Comparison of ENCODE assay signal across 24 cellular contexts in genomic region chr20:40997116-40997515, GRCh38. TPM values are rescaled to one million over a fixed set of nuclear protein-coding genes. Genes with fewer than 3 reads are reported as not detected.
DNase-seq lines count a peak whose midpoint lies in the region; ATAC-seq, FAIRE-seq and TF ChIP-seq lines count a peak whose summit lies in the region.
"Had no signal": no experiment of that assay in that cellular context is flagged by ENCODE, and none has a peak within 500 bp of the region (broad histone marks: within the 10 kb centered on the region; RNA-seq: fewer than 3 reads in every experiment).

No MANE protein-coding gene starts in this region.

- H2BK5ac ChIP-seq in H1 (ENCODE audit: low read depth, low read length), result no peak overlapping the region

- H2BK12ac ChIP-seq in H1 (ENCODE audit: low read depth, low read length), result 0 out of 2 replicates have a peak overlapping the region, but pooled peaks have one; percentile 2

- CTCF ChIA-PET in H1 (lab: Charles Lee; ENCODE audit: partially characterized antibody), result interaction anchor here (0.6 kb wide), 2 partner anchors 185 to 330 kb away, joined by 3 to 4 read pairs; no protein-coding TSS in a partner anchor

- H4K91ac ChIP-seq in H1 (replicated peaks; ENCODE audit: insufficient read length, low read length), result no peak overlapping the region

- H2AFZ ChIP-seq in OCI-LY1 (ENCODE audit: low read length) (no peak overlapping the region; the same call in 1 of the 2 replicates), H1 (ENCODE audit: low read length) (no peak overlapping the region)

- H2BK120ac ChIP-seq in H1 (replicated peaks; ENCODE audit: low read depth, low read length), result no peak overlapping the region

- no peak overlapping the region for H3K4ac ChIP-seq in H1 (replicated peaks; ENCODE audit: insufficient read length, low read depth, low read length)

- POLR2A ChIA-PET in H1 (lab: Charles Lee; ENCODE audit: partially characterized antibody), result interaction anchor here (1.3 kb wide), 2 partner anchors 9 to 31 kb away, joined by 5 to 8 read pairs; partner anchors contain the start of gene TOP1

- H3K27ac ChIP-seq in OCI-LY1 (ENCODE audit: low read depth, low read length, poor library complexity, severe bottlenecking) (peak overlapping the region; percentile 96), H1 (ENCODE audit: low read depth, low read length) (no peak overlapping the region), sigmoid colon (no peak overlapping the region)
- H3K27ac ChIP-seq: adrenal gland, HL-60, left lung, Peyer's patch had no signal

- H4K8ac ChIP-seq in H1 (ENCODE audit: extremely low read depth, insufficient read depth, low read length), result no peak overlapping the region

- H2BK20ac ChIP-seq in H1 (ENCODE audit: low read length), result no peak overlapping the region

- intact Hi-C loops in sigmoid colon (cut with DNase I), result no loop called here

- DNase-seq in NCI-H748 (lab: John Stamatoyannopoulos, UW; ENCODE audit: unreplicated experiment) (peak; percentile 18), NCI-H748 treated with DMSO at 0.1 percent for 48 hours (lab: John Stamatoyannopoulos, UW) (no peak), H1 (ENCODE audit: low read depth in 1 of 2, low spot score in 2 of 2) (peak; percentile 41 to 64), sigmoid colon (peak; percentile 36)
- no peak for DNase-seq in activated naive CD8-positive, alpha-beta T cell treated with anti-CD3 and anti-CD28 coated beads, Interleukin-2, amount 50 U/mL, for 24 hours
- DNase-seq: activated CD4-positive, alpha-beta T cell treated with anti-CD3 and anti-CD28 coated beads, Interleukin-2, amount 50 U/mL, for 48 hours; activated gamma-delta T cell treated with Interleukin-2 at 50 U/mL for 16 hours; CD8-positive, alpha-beta memory T cell; cortex of kidney; left lung; midbrain; NCI-H1417 treated with DMSO at 0.1 percent for 48 hours; Peyer's patch; posterior cingulate gyrus; SK-N-SH had no signal

- H3K79me1 ChIP-seq in H1 (ENCODE audit: low read depth, low read length), result no peaks in the 10 kb centered on the region

- H3K36me3 Mint-ChIP-seq in activated naive CD8-positive, alpha-beta T cell treated with anti-CD3 and anti-CD28 coated beads, Interleukin-2, amount 50 U/mL, for 24 hours (ENCODE audit: low read depth), result no peaks in the 10 kb centered on the region
- H3K36me3 Mint-ChIP-seq: CD8-positive, alpha-beta memory T cell; natural killer cell treated with Interleukin-12 subunit alpha and Interleukin-12 subunit beta and Interleukin-15 and Interleukin-18, amount 100 ng/mL, for 72 hours had no signal

- H2AK5ac ChIP-seq in H1 (ENCODE audit: low read depth, low read length), result no peak overlapping the region

- H4K20me1 ChIP-seq in OCI-LY1 (ENCODE audit: insufficient read depth, low read length) (no peaks in the 10 kb centered on the region), H1 (replicated peaks in 1 of 2; ENCODE audit: control insufficient read depth in 1 of 2, insufficient read depth in 2 of 2, low read length in 2 of 2) (no peaks in the 10 kb centered on the region)

- H3K4me3 Mint-ChIP-seq in activated naive CD8-positive, alpha-beta T cell treated with anti-CD3 and anti-CD28 coated beads, Interleukin-2, amount 50 U/mL, for 24 hours, result no peak overlapping the region
- H3K4me3 Mint-ChIP-seq: CD8-positive, alpha-beta memory T cell; natural killer cell treated with Interleukin-12 subunit alpha and Interleukin-12 subunit beta and Interleukin-15 and Interleukin-18, amount 100 ng/mL, for 72 hours had no signal

- no peaks in the 10 kb centered on the region for H3K27me3 Mint-ChIP-seq in activated naive CD8-positive, alpha-beta T cell treated with anti-CD3 and anti-CD28 coated beads, Interleukin-2, amount 50 U/mL, for 24 hours
- H3K27me3 Mint-ChIP-seq: CD8-positive, alpha-beta memory T cell; natural killer cell treated with Interleukin-12 subunit alpha and Interleukin-12 subunit beta and Interleukin-15 and Interleukin-18, amount 100 ng/mL, for 72 hours had no signal

- no peak for FAIRE-seq in H1 (lab: Jason Lieb, UNC)
- FAIRE-seq: A204.1, GM12892 had no signal

- no peaks in the 10 kb centered on the region for H3K23me2 ChIP-seq in H1 (ENCODE audit: low read depth, low read length)

- H3K4me3 ChIP-seq in OCI-LY1 (ENCODE audit: low read depth, low read length, poor library complexity, severe bottlenecking), result no peak overlapping the region
- no peak overlapping the region for H3K4me3 ChIP-seq in H1 (ENCODE audit: extremely low read depth in 1 of 4, insufficient read depth in 2 of 4, low read depth in 3 of 4, low read length in 4 of 4)
- H3K4me3 ChIP-seq in sigmoid colon, result no peak overlapping the region
- H3K4me3 ChIP-seq: adrenal gland, left lung, Peyer's patch had no signal

- H3K4me2 ChIP-seq in OCI-LY1 (ENCODE audit: low read length) (peak overlapping the region; percentile 31), H1 (ENCODE audit: insufficient read depth in 1 of 2, low read depth in 2 of 2, low read length in 2 of 2) (no peak overlapping the region)
- H3K4me2 ChIP-seq: SK-N-SH had no signal

- no peak for TF ChIP-seq RAD21 in H1 (IDR thresholded peaks at IDR 0.05 in 1 of 2, conservative IDR thresholded peaks at IDR 0.05 in 1 of 2; ENCODE audit: low read depth in 2 of 2, low read length in 2 of 2)

- no peak overlapping the region for H2BK15ac ChIP-seq in H1 (ENCODE audit: low read length)

- no peak overlapping the region for H3K27ac Mint-ChIP-seq in activated naive CD8-positive, alpha-beta T cell treated with anti-CD3 and anti-CD28 coated beads, Interleukin-2, amount 50 U/mL, for 24 hours
- H3K27ac Mint-ChIP-seq: natural killer cell treated with Interleukin-12 subunit alpha and Interleukin-12 subunit beta and Interleukin-15 and Interleukin-18, amount 100 ng/mL, for 72 hours had no signal

- H3K18ac ChIP-seq in H1 (ENCODE audit: extremely low read depth, low read length), result no peak overlapping the region

- TF ChIP-seq POLR2A in H1 (IDR thresholded peaks at IDR 0.05; ENCODE audit: control extremely low read depth in 1 of 2, low read depth in 2 of 2, low read length in 2 of 2), result no peak
- TF ChIP-seq POLR2A in sigmoid colon (IDR thresholded peaks at IDR 0.05), result no peak

- H3K9me2 ChIP-seq in OCI-LY1 (ENCODE audit: low read depth, low read length), result no peaks in the 10 kb centered on the region
- H3K9me2 ChIP-seq: SK-N-SH had no signal

- WGBS in H1 (ENCODE audit: extremely low coverage in 1 of 2, insufficient coverage in 1 of 2, insufficient read length in 1 of 2, insufficient replicate concordance in 2 of 2, low coverage in 1 of 2, low lambda C conversion rate in 2 of 2, missing lambda C conversion rate in 1 of 2), 2 experiments, result 48% methylated on average over 6 of the region's 6 CpGs; no CpG with 5 or more reads in 1 of the 2 experiments
- WGBS in sigmoid colon, 2 donors, result 92 to 95% methylated on average over 6 of the region's 6 CpGs

- H3K79me2 ChIP-seq in OCI-LY1 (ENCODE audit: insufficient read depth, low read length) (no peaks in the 10 kb centered on the region), H1 (ENCODE audit: control insufficient read depth in 1 of 2, insufficient read depth in 2 of 2, low read length in 2 of 2) (no peaks in the 10 kb centered on the region)

- H3K9me3 Mint-ChIP-seq in activated naive CD8-positive, alpha-beta T cell treated with anti-CD3 and anti-CD28 coated beads, Interleukin-2, amount 50 U/mL, for 24 hours, result no peaks in the 10 kb centered on the region
- H3K9me3 Mint-ChIP-seq: CD8-positive, alpha-beta memory T cell; natural killer cell treated with Interleukin-12 subunit alpha and Interleukin-12 subunit beta and Interleukin-15 and Interleukin-18, amount 100 ng/mL, for 72 hours had no signal

- H3K27me3 ChIP-seq in OCI-LY1 (ENCODE audit: insufficient read depth, low read length) (no peaks in the 10 kb centered on the region), H1 (replicated peaks in 1 of 4; ENCODE audit: control insufficient read depth in 3 of 4, extremely low read depth in 1 of 4, insufficient read depth in 3 of 4, low read length in 3 of 4) (no peaks in the 10 kb centered on the region), sigmoid colon (no peaks in the 10 kb centered on the region)
- H3K27me3 ChIP-seq: adrenal gland, left lung, Peyer's patch had no signal

- H3K14ac ChIP-seq in H1 (ENCODE audit: insufficient read length), result no peak overlapping the region

- H3K23ac ChIP-seq in H1 (ENCODE audit: insufficient read length), result no peak overlapping the region

- peak overlapping the region; percentile 45; the same call in 1 of the 2 replicates for H3K9ac ChIP-seq in OCI-LY1 (ENCODE audit: low read length)
- no peak overlapping the region for H3K9ac ChIP-seq in H1 (replicated peaks in 1 of 4; ENCODE audit: extremely low read depth in 1 of 4, low read depth in 3 of 4, low read length in 3 of 4)
- H3K9ac ChIP-seq: SK-N-SH had no signal

- H3K4me1 ChIP-seq in OCI-LY1 (ENCODE audit: insufficient read depth, low read length, severe bottlenecking) (peaks cover 54% of the 10 kb centered on the region), H1 (replicated peaks in 1 of 4; ENCODE audit: control insufficient read depth in 3 of 4, insufficient read depth in 4 of 4, low read length in 3 of 4) (peaks cover 0 to 4% (median 2%) of the 10 kb centered on the region in 4 experiments; a peak in 2 of 7 replicates), sigmoid colon (no peaks in the 10 kb centered on the region)
- H3K4me1 ChIP-seq: adrenal gland, Peyer's patch had no signal

- H3F3A ChIP-seq in OCI-LY1 (ENCODE audit: insufficient read depth, low read length), result no peaks in the 10 kb centered on the region

- H4K5ac ChIP-seq in H1 (ENCODE audit: insufficient read length, low read depth, low read length), result no peak overlapping the region

- no peaks in the 10 kb centered on the region for H3K36me3 ChIP-seq in OCI-LY1 (ENCODE audit: insufficient read depth, low read length)
- H3K36me3 ChIP-seq in H1 (ENCODE audit: control insufficient read depth in 2 of 4, insufficient read depth in 4 of 4, low read length in 3 of 4), result no peaks in the 10 kb centered on the region
- no peaks in the 10 kb centered on the region for H3K36me3 ChIP-seq in sigmoid colon
- H3K36me3 ChIP-seq: adrenal gland, left lung, Peyer's patch had no signal

- TF ChIP-seq EP300 in H1 (IDR thresholded peaks at IDR 0.05; ENCODE audit: borderline replicate concordance in 1 of 2, low read depth in 2 of 2, low read length in 2 of 2) (no peak), sigmoid colon (IDR thresholded peaks at IDR 0.05) (no peak)

- TF ChIP-seq CTCF in OCI-LY1 (IDR thresholded peaks at IDR 0.05; ENCODE audit: low read length), result no peak
- TF ChIP-seq CTCF in H1 (IDR thresholded peaks at IDR 0.05; ENCODE audit: control extremely low read depth in 1 of 3, insufficient read depth in 1 of 3, low read depth in 1 of 3, low read length in 3 of 3), result no peak
- TF ChIP-seq CTCF in sigmoid colon (IDR thresholded peaks at IDR 0.05), result no peak

- H3K9me3 ChIP-seq in OCI-LY1 (ENCODE audit: low read length) (no peaks in the 10 kb centered on the region), H1 (ENCODE audit: insufficient read depth in 2 of 2, low read depth in 1 of 2, low read length in 1 of 2) (no peaks in the 10 kb centered on the region), sigmoid colon (no peaks in the 10 kb centered on the region)
- H3K9me3 ChIP-seq: adrenal gland, left lung, Peyer's patch, SK-N-SH had no signal

- peaks cover 1% of the 10 kb centered on the region for H3K4me1 Mint-ChIP-seq in activated naive CD8-positive, alpha-beta T cell treated with anti-CD3 and anti-CD28 coated beads, Interleukin-2, amount 50 U/mL, for 24 hours

- no peak overlapping the region for H3K56ac ChIP-seq in H1 (replicated peaks; ENCODE audit: insufficient read length, low read depth, low read length)

- ATAC-seq in SK-N-SH treated with all-trans-retinoic acid at 6 μM for 48 hours, result no peak
- ATAC-seq in GM18520 (IDR thresholded peaks at IDR 0.05; ENCODE audit: unreplicated experiment), result no peak
- no peak for ATAC-seq in activated naive CD8-positive, alpha-beta T cell treated with anti-CD3 and anti-CD28 coated beads, Interleukin-2, amount 50 U/mL, for 24 hours
- ATAC-seq: left lung; natural killer cell treated with Interleukin-12 subunit alpha and Interleukin-12 subunit beta and Interleukin-15 and Interleukin-18, amount 100 ng/mL, for 72 hours; sciatic nerve had no signal

RNA-seq across cellular contexts. Expression of gene TOP1, which starts 31.5 kb away (rescaled TPM):
- total RNA-seq in H1 (2021; fragmentation: NEBNext Ultra II Directional; extraction: Animal tissue kit (Norgen Biotek cat#: 25700)), result 108 and 114 TPM in 2 replicates
- polyA plus RNA-seq in H1 (2011; rRNA removed) (5.9 and 7.4 TPM in 2 replicates), sigmoid colon (10 to 100 TPM; 26.4 to 45.0 (median 43.2) TPM)
- polyA plus RNA-seq in H1 (2011; cell fraction: cytosol; rRNA removed), result 15.2 TPM
- polyA plus RNA-seq in H1 (2011; cell fraction: nucleus; rRNA removed), result 9.0 TPM
- 56.8 to 90.7 TPM (median 64.1 TPM) in 4 replicates for polyA plus RNA-seq in H1 (2012, experiment 1 of 2)
- 7.1 TPM for polyA plus RNA-seq in H1 (2012, experiment 2 of 2)
- 112 TPM for polyA plus RNA-seq in H1 (2013, experiment 1 of 2)
- polyA plus RNA-seq in H1 (2013, experiment 2 of 2), result 105 TPM
- 9.0 and 13.1 TPM in 2 replicates for polyA minus RNA-seq in H1 (2011; rRNA and poly(A)+ RNA removed)
- polyA minus RNA-seq in H1 (2011; cell fraction: cytosol; rRNA and poly(A)+ RNA removed), result 28.2 TPM
- 24.8 TPM for polyA minus RNA-seq in H1 (2011; cell fraction: nucleus; rRNA and poly(A)+ RNA removed)
- total RNA-seq in sigmoid colon, result 10 to 100 TPM; 22.0 to 33.2 (median 22.4) TPM

Comparison
In these comparisons a context has a peak if more than half of its experiments do, and no peak if none do; other contexts are left out.
1. DNase-seq: peak in NCI-H748 (single experiment), H1 (2 of 2) and sigmoid colon (single experiment); none in NCI-H748 treated with DMSO at 0.1 percent for 48 hours (single experiment) and activated naive CD8-positive, alpha-beta T cell treated with anti-CD3 and anti-CD28 coated beads, Interleukin-2, amount 50 U/mL, for 24 hours (single experiment).